16 cellular contexts compared by ENCODE assay signal in genomic region chr4:66489783-66490452, GRCh38.
DNase-seq lines count a peak whose midpoint lies in the region; ATAC-seq, FAIRE-seq and TF ChIP-seq lines count a peak whose summit lies in the region.
"Had no signal": no experiment of that assay in that cellular context is flagged by ENCODE, and none has a peak within 500 bp of the region (broad histone marks: within the 10 kb centered on the region; RNA-seq: fewer than 3 reads in every experiment).

No MANE protein-coding gene starts in this region.

- H3K4me1 ChIP-seq in mesenchymal stem cell (ENCODE audit: control insufficient read depth, insufficient read depth, low read depth, low read length): no peaks in the 10 kb centered on the region
- H3K4me1 ChIP-seq in aorta (ENCODE audit: control insufficient read depth in 1 of 2, insufficient read depth in 2 of 2, low read length in 2 of 2): no peaks in the 10 kb centered on the region
- no peaks in the 10 kb centered on the region for H3K4me1 ChIP-seq in ascending aorta
- H3K4me1 ChIP-seq: tibial artery had no signal

- no peak overlapping the region for H4K91ac ChIP-seq in mesenchymal stem cell (ENCODE audit: low read length)

- TF ChIP-seq CTCF in AG09309 (IDR thresholded peaks at IDR 0.05; ENCODE audit: control insufficient read depth, insufficient read depth, low read depth, low read length, missing control alignments): no peak
- no peak for TF ChIP-seq CTCF in bronchial epithelial cell (IDR thresholded peaks at IDR 0.05; ENCODE audit: insufficient read depth, low read length, severe bottlenecking)
- TF ChIP-seq CTCF in ascending aorta (IDR thresholded peaks at IDR 0.05): no peak

- no peak overlapping the region for H2BK12ac ChIP-seq in mesenchymal stem cell (ENCODE audit: low read length in 2 of 2)

- H2AK5ac ChIP-seq in mesenchymal stem cell (ENCODE audit: low read length, severe bottlenecking): no peak overlapping the region

- H3K18ac ChIP-seq in mesenchymal stem cell (ENCODE audit: low read depth in 1 of 2, low read length in 2 of 2): no peak overlapping the region

- no peak overlapping the region for H3K4me3 ChIP-seq in AG09309 (ENCODE audit: control insufficient read depth, low read depth, low read length)
- H3K4me3 ChIP-seq in bronchial epithelial cell (ENCODE audit: low read depth, low read length): no peak overlapping the region
- H3K4me3 ChIP-seq in mesenchymal stem cell (ENCODE audit: insufficient read depth in 1 of 2, low read depth in 1 of 2, low read length in 2 of 2): no peak overlapping the region
- H3K4me3 ChIP-seq in aorta (ENCODE audit: low read length in 2 of 2): no peak overlapping the region
- H3K4me3 ChIP-seq in ascending aorta: no peak overlapping the region
- H3K4me3 ChIP-seq: tibial artery had no signal

- H3K27ac ChIP-seq in mesenchymal stem cell (ENCODE audit: low read length, poor library complexity, severe bottlenecking) (no peak overlapping the region), aorta (ENCODE audit: low read depth in 1 of 2, low read length in 2 of 2) (no peak overlapping the region), ascending aorta (no peak overlapping the region)
- H3K27ac ChIP-seq: tibial artery had no signal

- no peak for TF ChIP-seq RAD21 in Ishikawa (IDR thresholded peaks at IDR 0.05; ENCODE audit: low read depth)

- H3K4ac ChIP-seq in mesenchymal stem cell (ENCODE audit: low read depth in 1 of 2, low read length in 2 of 2): no peak overlapping the region

- no peak overlapping the region for H3K9ac ChIP-seq in mesenchymal stem cell (ENCODE audit: low read length)

- no peak for TF ChIP-seq EP300 in Ishikawa (IDR thresholded peaks at IDR 0.05; ENCODE audit: borderline replicate concordance)

- intact Hi-C loops in aorta (cut with DNase I): no loop called here
- intact Hi-C loops in ascending aorta (cut with DNase I): no loop called here

- no peak overlapping the region for H2BK120ac ChIP-seq in mesenchymal stem cell (ENCODE audit: low read depth, low read length)

- H3K4me2 ChIP-seq in mesenchymal stem cell (ENCODE audit: low read length, poor library complexity, severe bottlenecking): no peak overlapping the region

- 27% methylated on average over 4 of the region's 5 CpGs for WGBS in mesenchymal stem cell
- WGBS in aorta, 2 donors: 22 to 24% methylated on average over 5 of the region's 5 CpGs

- H3K27me3 ChIP-seq in bronchial epithelial cell (ENCODE audit: control insufficient read depth, insufficient read depth, low read length): no peaks in the 10 kb centered on the region
- no peaks in the 10 kb centered on the region for H3K27me3 ChIP-seq in mesenchymal stem cell (ENCODE audit: control insufficient read depth in 1 of 2, insufficient read depth in 1 of 2, low read length in 2 of 2)
- no peaks in the 10 kb centered on the region for H3K27me3 ChIP-seq in aorta (ENCODE audit: control insufficient read depth in 1 of 2, insufficient read depth in 2 of 2, low read length in 1 of 2)
- no peaks in the 10 kb centered on the region for H3K27me3 ChIP-seq in ascending aorta
- H3K27me3 ChIP-seq: tibial artery had no signal

- H3K23ac ChIP-seq in mesenchymal stem cell (ENCODE audit: low read length in 2 of 2): no peak overlapping the region

- no peak overlapping the region for H2BK15ac ChIP-seq in mesenchymal stem cell (ENCODE audit: low read depth, poor library complexity, severe bottlenecking)

- H3K36me3 ChIP-seq in bronchial epithelial cell (ENCODE audit: control insufficient read depth, insufficient read depth, low read length) (no peaks in the 10 kb centered on the region), mesenchymal stem cell (ENCODE audit: control insufficient read depth in 1 of 2, insufficient read depth in 2 of 2, low read depth in 1 of 2, low read length in 2 of 2) (no peaks in the 10 kb centered on the region), aorta (ENCODE audit: control insufficient read depth in 1 of 2, insufficient read depth in 2 of 2, low read length in 1 of 2) (no peaks in the 10 kb centered on the region), ascending aorta (no peaks in the 10 kb centered on the region)
- H3K36me3 ChIP-seq: tibial artery had no signal

- FAIRE-seq in bronchial epithelial cell (lab: Jason Lieb, UNC): no peak
- FAIRE-seq: GM12891, TTC549 had no signal

- H3K14ac ChIP-seq in mesenchymal stem cell (ENCODE audit: low read length in 2 of 2): no peak overlapping the region

- H3K9me3 ChIP-seq in mesenchymal stem cell (ENCODE audit: control insufficient read depth, low read length): no peaks in the 10 kb centered on the region
- no peaks in the 10 kb centered on the region for H3K9me3 ChIP-seq in aorta (ENCODE audit: control insufficient read depth, low read length)
- H3K9me3 ChIP-seq in ascending aorta: no peaks in the 10 kb centered on the region
- H3K9me3 ChIP-seq: tibial artery had no signal

- no peaks in the 10 kb centered on the region for H3K79me1 ChIP-seq in mesenchymal stem cell (replicated peaks; ENCODE audit: low read length, poor library complexity, severe bottlenecking)

- H2AFZ ChIP-seq in mesenchymal stem cell (ENCODE audit: low read depth, low read length): no peak overlapping the region

- DNase-seq in AG09309 (ENCODE audit: low read depth): peak; percentile 63
- peak; percentile 66 for DNase-seq in bronchial epithelial cell (ENCODE audit: low read depth)
- peak; percentile 30 for DNase-seq in mesenchymal stem cell
- no peak for DNase-seq in aorta
- no peak for DNase-seq in ascending aorta (ENCODE audit: low spot score in 2 of 2)
- DNase-seq: activated CD4-positive, alpha-beta memory T cell treated with anti-CD3 and anti-CD28 coated beads, Interleukin-2, amount 10 ng/mL, durations not matched to agents 7 days and 5 days; activated effector memory CD4-positive, alpha-beta T cell treated with Interleukin-2 at 50 U/mL for 16 hours; cerebellar nuclear complex; KBM-7; NCI-H187 treated with DMSO at 0.1 percent for 48 hours; tibial artery had no signal

- H2BK5ac ChIP-seq in mesenchymal stem cell (ENCODE audit: low read depth, low read length, poor library complexity, severe bottlenecking): no peak overlapping the region

- no peak overlapping the region for H4K8ac ChIP-seq in mesenchymal stem cell (ENCODE audit: low read length)

- ATAC-seq in HG03354 (IDR thresholded peaks at IDR 0.05; ENCODE audit: poor library complexity, severe bottlenecking, unreplicated experiment) (no peak), HG03135 (IDR thresholded peaks at IDR 0.05; ENCODE audit: unreplicated experiment) (no peak), aorta (ENCODE audit: low FRiP score) (no peak)

TF ChIP-seq in Ishikawa, 13 proteins besides CTCF, POLR2A, EP300 and RAD21:
- peak; percentile 55; the same call in 1 of the 2 replicates for TF ChIP-seq TEAD4 (IDR thresholded peaks at IDR 0.05)
- TF ChIP-seq, protein P1, sequence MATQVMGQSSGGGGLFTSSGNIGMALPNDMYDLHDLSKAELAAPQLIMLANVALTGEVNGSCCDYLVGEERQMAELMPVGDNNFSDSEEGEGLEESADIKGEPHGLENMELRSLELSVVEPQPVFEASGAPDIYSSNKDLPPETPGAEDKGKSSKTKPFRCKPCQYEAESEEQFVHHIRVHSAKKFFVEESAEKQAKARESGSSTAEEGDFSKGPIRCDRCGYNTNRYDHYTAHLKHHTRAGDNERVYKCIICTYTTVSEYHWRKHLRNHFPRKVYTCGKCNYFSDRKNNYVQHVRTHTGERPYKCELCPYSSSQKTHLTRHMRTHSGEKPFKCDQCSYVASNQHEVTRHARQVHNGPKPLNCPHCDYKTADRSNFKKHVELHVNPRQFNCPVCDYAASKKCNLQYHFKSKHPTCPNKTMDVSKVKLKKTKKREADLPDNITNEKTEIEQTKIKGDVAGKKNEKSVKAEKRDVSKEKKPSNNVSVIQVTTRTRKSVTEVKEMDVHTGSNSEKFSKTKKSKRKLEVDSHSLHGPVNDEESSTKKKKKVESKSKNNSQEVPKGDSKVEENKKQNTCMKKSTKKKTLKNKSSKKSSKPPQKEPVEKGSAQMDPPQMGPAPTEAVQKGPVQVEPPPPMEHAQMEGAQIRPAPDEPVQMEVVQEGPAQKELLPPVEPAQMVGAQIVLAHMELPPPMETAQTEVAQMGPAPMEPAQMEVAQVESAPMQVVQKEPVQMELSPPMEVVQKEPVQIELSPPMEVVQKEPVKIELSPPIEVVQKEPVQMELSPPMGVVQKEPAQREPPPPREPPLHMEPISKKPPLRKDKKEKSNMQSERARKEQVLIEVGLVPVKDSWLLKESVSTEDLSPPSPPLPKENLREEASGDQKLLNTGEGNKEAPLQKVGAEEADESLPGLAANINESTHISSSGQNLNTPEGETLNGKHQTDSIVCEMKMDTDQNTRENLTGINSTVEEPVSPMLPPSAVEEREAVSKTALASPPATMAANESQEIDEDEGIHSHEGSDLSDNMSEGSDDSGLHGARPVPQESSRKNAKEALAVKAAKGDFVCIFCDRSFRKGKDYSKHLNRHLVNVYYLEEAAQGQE (IDR thresholded peaks at IDR 0.05; ENCODE audit: low read depth): no peak
TF ChIP-seq in Ishikawa: peak in this region for 1.

Comparison
In these comparisons a context has a peak if more than half of its experiments do, and no peak if none do; other contexts are left out.
1. DNase-seq: peak in AG09309 (single experiment), bronchial epithelial cell (single experiment) and mesenchymal stem cell (single experiment); none in aorta (0 of 2) and ascending aorta (0 of 2).